Comparison of ENCODE assay signal across 18 cellular contexts in the genomic region with DNA sequence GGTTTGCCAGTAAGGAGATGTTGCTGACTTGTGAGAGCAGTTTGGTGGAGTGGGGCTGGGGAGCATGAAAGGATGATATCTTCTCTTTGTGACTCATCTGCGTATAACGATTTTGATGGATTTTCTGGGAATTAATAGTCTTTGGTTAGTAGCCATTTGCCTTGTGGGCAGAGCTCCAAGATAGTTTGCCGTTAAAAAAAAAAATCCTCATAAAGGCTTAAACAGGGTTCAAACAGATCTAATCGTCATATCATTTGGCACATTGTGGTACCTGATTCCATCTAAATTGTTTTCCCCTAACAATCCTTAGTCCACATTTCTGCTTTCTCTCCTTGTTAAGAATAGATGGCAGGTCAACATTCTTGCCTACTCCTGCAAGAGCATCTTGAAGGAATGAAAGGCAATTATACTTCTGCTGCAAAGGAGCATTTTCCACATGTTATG.
DNase-seq lines count a peak whose midpoint lies in the region; ATAC-seq, FAIRE-seq and TF ChIP-seq lines count a peak whose summit lies in the region.
"Had no signal": no experiment of that assay in that cellular context is flagged by ENCODE, and none has a peak within 500 bp of the region (broad histone marks: within the 10 kb centered on the region; RNA-seq: fewer than 3 reads in every experiment).

No MANE protein-coding gene starts in this region.

- no peaks in the 10 kb centered on the region for H3K9me3 ChIP-seq in K562 (replicated peaks; ENCODE audit: control insufficient read depth, insufficient read depth, low read depth, low read length)

- TF ChIP-seq CTCF in K562 (IDR thresholded peaks at IDR 0.05 in 2 of 3, conservative IDR thresholded peaks at IDR 0.05 in 1 of 3; ENCODE audit: insufficient read depth in 2 of 3, low read depth in 1 of 3, low read length in 3 of 3) (no peak), mesothelial cell of epicardium (IDR thresholded peaks at IDR 0.05; ENCODE audit: unreplicated experiment) (no peak)

- H3K9ac ChIP-seq in K562 (ENCODE audit: insufficient read depth in 1 of 2, low read depth in 2 of 2, low read length in 2 of 2) = no peak overlapping the region

- no peak overlapping the region for H3K4me3 ChIP-seq in K562

- CTCF ChIA-PET in K562 (lab: Yijun Ruan, JAX; ENCODE audit: low intra/inter-chr PET ratio) = no interaction called here

- no peaks in the 10 kb centered on the region for H3K9me1 ChIP-seq in K562 (ENCODE audit: control insufficient read depth, insufficient read depth, low read length)

- ATAC-seq in K562 = peak; percentile 28; the same call in 1 of the 3 replicates
- ATAC-seq in GM18517 (IDR thresholded peaks at IDR 0.05; ENCODE audit: unreplicated experiment) = no peak
- ATAC-seq in HG03565 (IDR thresholded peaks at IDR 0.05; ENCODE audit: unreplicated experiment) = no peak
- ATAC-seq in activated T-cell treated with anti-CD3 and anti-CD28 coated beads, Interleukin-2, amount 50 U/mL, for 4 hours = no peak
- ATAC-seq: Panc1 had no signal

- 14% methylated on average over 4 of the region's 4 CpGs for WGBS in K562 (ENCODE audit: insufficient coverage, low coverage, missing lambda C conversion rate)

- peak overlapping the region; percentile 83 for H3K27ac Mint-ChIP-seq in mesothelial cell of epicardium

- POLR2A ChIA-PET in K562 (lab: Yijun Ruan, JAX) = interaction anchor here (0.6 to 0.9 kb wide), 2 partner anchors 8 to 33 kb away, joined by 3 read pairs; no protein-coding TSS in a partner anchor

- no peaks in the 10 kb centered on the region for H3K36me3 ChIP-seq in K562 (ENCODE audit: control insufficient read depth, insufficient read depth, low read length)

- no peak for TF ChIP-seq POLR2A in K562 (conservative IDR thresholded peaks at IDR 0.05)

- H3K4me1 ChIP-seq in K562 (replicated peaks in 1 of 2; ENCODE audit: control insufficient read depth in 2 of 2, insufficient read depth in 2 of 2, low read length in 2 of 2) = peaks cover 0 to 6% of the 10 kb centered on the region in 2 experiments; a peak in 2 of 5 replicates

- no peaks in the 10 kb centered on the region for H3K27me3 Mint-ChIP-seq in mesothelial cell of epicardium (ENCODE audit: low read depth)
- H3K27me3 Mint-ChIP-seq in activated T-cell treated with anti-CD3 and anti-CD28 coated beads, Interleukin-2, amount 50 U/mL, for 4 hours (ENCODE audit: low read depth) = no peaks in the 10 kb centered on the region

- no peaks in the 10 kb centered on the region for H4K20me1 ChIP-seq in K562 (replicated peaks; ENCODE audit: control insufficient read depth, insufficient read depth, low read length)

- no peak overlapping the region for H2AFZ ChIP-seq in K562 (ENCODE audit: low read depth, low read length)

- in situ Hi-C loops in K562 (cut with MboI) = no loop called here

- H3K27me3 ChIP-seq in K562 (ENCODE audit: control insufficient read depth in 2 of 2, insufficient read depth in 2 of 2, low read length in 2 of 2) = no peaks in the 10 kb centered on the region

- H3K36me3 Mint-ChIP-seq in mesothelial cell of epicardium = no peaks in the 10 kb centered on the region
- peaks cover 26% of the 10 kb centered on the region for H3K36me3 Mint-ChIP-seq in activated T-cell treated with anti-CD3 and anti-CD28 coated beads, Interleukin-2, amount 50 U/mL, for 4 hours (ENCODE audit: insufficient read depth)

- H3K4me3 Mint-ChIP-seq in mesothelial cell of epicardium = no peak overlapping the region
- no peak overlapping the region for H3K4me3 Mint-ChIP-seq in activated T-cell treated with anti-CD3 and anti-CD28 coated beads, Interleukin-2, amount 50 U/mL, for 4 hours

- no peak for FAIRE-seq in K562 (lab: Jason Lieb, UNC)
- FAIRE-seq: A204.1 had no signal

- no peak for TF ChIP-seq RAD21 in K562 (CRISPR knock-in tag; conservative IDR thresholded peaks at IDR 0.05 in 1 of 2, IDR thresholded peaks at IDR 0.05 in 1 of 2)

- peaks cover 29% of the 10 kb centered on the region for H3K4me1 Mint-ChIP-seq in mesothelial cell of epicardium
- no peaks in the 10 kb centered on the region for H3K4me1 Mint-ChIP-seq in activated T-cell treated with anti-CD3 and anti-CD28 coated beads, Interleukin-2, amount 50 U/mL, for 4 hours (ENCODE audit: low read depth)

- H3K27ac ChIP-seq in K562 (ENCODE audit: extremely low read depth, low read depth, low read length) = no peak overlapping the region
- H3K27ac ChIP-seq: C4-2B had no signal

- no peak for TF ChIP-seq EP300 in K562 (IDR thresholded peaks at IDR 0.05; ENCODE audit: low read length)

- no peaks in the 10 kb centered on the region for H3K79me2 ChIP-seq in K562 (ENCODE audit: control insufficient read depth, insufficient read depth, low read length)

- BruUV-seq in K562 (replicated peaks; lab: Mats Ljungman, UMichigan) = no TSS peak

- no peak overlapping the region for H3K4me2 ChIP-seq in K562 (ENCODE audit: insufficient read depth, low read length)

- no peaks in the 10 kb centered on the region for H3K9me3 Mint-ChIP-seq in mesothelial cell of epicardium
- H3K9me3 Mint-ChIP-seq in activated T-cell treated with anti-CD3 and anti-CD28 coated beads, Interleukin-2, amount 50 U/mL, for 4 hours = no peaks in the 10 kb centered on the region

- DNase-seq in ELR (ENCODE audit: low read depth) = peak; percentile 10
- DNase-seq in M059J (ENCODE audit: low read depth) = peak; percentile 39
- DNase-seq in K562 (ENCODE audit: extremely low read depth in 1 of 4, low spot score in 3 of 4) = peak in 1 of 4 experiments; percentile 33
- no peak for DNase-seq in mesothelial cell of epicardium (ENCODE audit: low spot score in 2 of 2, unreplicated experiment in 2 of 2)
- no peak for DNase-seq in activated T-cell treated with anti-CD3 and anti-CD28 coated beads, Interleukin-2, amount 50 U/mL, for 4 hours
- DNase-seq in activated gamma-delta T cell treated with Interleukin-2 at 50 U/mL for 16 hours = no peak
- DNase-seq: H7, NCI-H1092 treated with DMSO at 0.1 percent for 48 hours, NCI-H1436 treated with DMSO at 0.1 percent for 48 hours, NCI-H1930, NCI-H226, NCI-H524 treated with DMSO at 0.1 percent for 48 hours, NCI-H82 had no signal

- intact Hi-C loops in K562 (cut with micrococcal nuclease) = no loop called here

TF ChIP-seq in K562, 482 proteins besides CTCF, POLR2A, EP300 and RAD21:
- no peak for TF ChIP-seq ARID2 (IDR thresholded peaks at IDR 0.05)
- TF ChIP-seq, protein P1, sequence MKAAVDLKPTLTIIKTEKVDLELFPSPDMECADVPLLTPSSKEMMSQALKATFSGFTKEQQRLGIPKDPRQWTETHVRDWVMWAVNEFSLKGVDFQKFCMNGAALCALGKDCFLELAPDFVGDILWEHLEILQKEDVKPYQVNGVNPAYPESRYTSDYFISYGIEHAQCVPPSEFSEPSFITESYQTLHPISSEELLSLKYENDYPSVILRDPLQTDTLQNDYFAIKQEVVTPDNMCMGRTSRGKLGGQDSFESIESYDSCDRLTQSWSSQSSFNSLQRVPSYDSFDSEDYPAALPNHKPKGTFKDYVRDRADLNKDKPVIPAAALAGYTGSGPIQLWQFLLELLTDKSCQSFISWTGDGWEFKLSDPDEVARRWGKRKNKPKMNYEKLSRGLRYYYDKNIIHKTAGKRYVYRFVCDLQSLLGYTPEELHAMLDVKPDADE (conservative IDR thresholded peaks at IDR 0.05; ENCODE audit: control insufficient read depth, low read depth, low read length) = no peak
- TF ChIP-seq TBP (optimal IDR thresholded peaks at IDR 0.05; ENCODE audit: low read depth, low read length) = no peak
- TF ChIP-seq JUND (IDR thresholded peaks at IDR 0.05; ENCODE audit: borderline replicate concordance, low read depth, low read length) = peak; percentile 22; the same call in 1 of the 2 replicates
- TF ChIP-seq JUND (tag; IDR thresholded peaks at IDR 0.05; ENCODE audit: borderline replicate concordance, low read depth, low read length) = no peak
- TF ChIP-seq FOSL1 (tag; conservative IDR thresholded peaks at IDR 0.05) = peak; percentile 34; the same call in 1 of the 2 replicates
- TF ChIP-seq NELFE (IDR thresholded peaks at IDR 0.05; ENCODE audit: insufficient read depth, insufficient read length) = no peak
- TF ChIP-seq ETS2 (tag; IDR thresholded peaks at IDR 0.05; ENCODE audit: borderline replicate concordance, poor library complexity, severe bottlenecking) = no peak
- TF ChIP-seq, protein P2, sequence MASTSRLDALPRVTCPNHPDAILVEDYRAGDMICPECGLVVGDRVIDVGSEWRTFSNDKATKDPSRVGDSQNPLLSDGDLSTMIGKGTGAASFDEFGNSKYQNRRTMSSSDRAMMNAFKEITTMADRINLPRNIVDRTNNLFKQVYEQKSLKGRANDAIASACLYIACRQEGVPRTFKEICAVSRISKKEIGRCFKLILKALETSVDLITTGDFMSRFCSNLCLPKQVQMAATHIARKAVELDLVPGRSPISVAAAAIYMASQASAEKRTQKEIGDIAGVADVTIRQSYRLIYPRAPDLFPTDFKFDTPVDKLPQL (IDR thresholded peaks at IDR 0.05; ENCODE audit: extremely low read depth, insufficient read length) = no peak
- TF ChIP-seq SMARCE1 (IDR thresholded peaks at IDR 0.05) = 0 out of 2 replicates have a peak, but pooled peaks have one; percentile 31
- no peak for TF ChIP-seq PHF20 (IDR thresholded peaks at IDR 0.05; ENCODE audit: partially characterized antibody)
- no peak for TF ChIP-seq CREB1 (IDR thresholded peaks at IDR 0.05)
- no peak for TF ChIP-seq CREB1 (CRISPR knock-in tag; IDR thresholded peaks at IDR 0.05)
- no peak for TF ChIP-seq HOXB6 (CRISPR knock-in tag; IDR thresholded peaks at IDR 0.05; ENCODE audit: borderline replicate concordance)
- no peak for TF ChIP-seq ILF3 (IDR thresholded peaks at IDR 0.05; ENCODE audit: borderline replicate concordance)
- TF ChIP-seq SAP30 (IDR thresholded peaks at IDR 0.05; ENCODE audit: borderline replicate concordance, insufficient read depth, low read depth, low read length, poor library complexity, severe bottlenecking) = no peak
- no peak for TF ChIP-seq ZNF589 (CRISPR knock-in tag; IDR thresholded peaks at IDR 0.05; ENCODE audit: low read depth)
- TF ChIP-seq RBM39 (optimal IDR thresholded peaks at IDR 0.05; ENCODE audit: low read depth, low read length) = no peak
- TF ChIP-seq ZKSCAN8 (CRISPR knock-in tag; IDR thresholded peaks at IDR 0.05) = no peak
- TF ChIP-seq, protein P3, sequence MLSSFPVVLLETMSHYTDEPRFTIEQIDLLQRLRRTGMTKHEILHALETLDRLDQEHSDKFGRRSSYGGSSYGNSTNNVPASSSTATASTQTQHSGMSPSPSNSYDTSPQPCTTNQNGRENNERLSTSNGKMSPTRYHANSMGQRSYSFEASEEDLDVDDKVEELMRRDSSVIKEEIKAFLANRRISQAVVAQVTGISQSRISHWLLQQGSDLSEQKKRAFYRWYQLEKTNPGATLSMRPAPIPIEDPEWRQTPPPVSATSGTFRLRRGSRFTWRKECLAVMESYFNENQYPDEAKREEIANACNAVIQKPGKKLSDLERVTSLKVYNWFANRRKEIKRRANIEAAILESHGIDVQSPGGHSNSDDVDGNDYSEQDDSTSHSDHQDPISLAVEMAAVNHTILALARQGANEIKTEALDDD (IDR thresholded peaks at IDR 0.05) = peak; percentile 80

Comparison
In these comparisons a context has a peak if more than half of its experiments do, and no peak if none do; other contexts are left out.
1. DNase-seq: peak in ELR (single experiment) and M059J (single experiment); none in mesothelial cell of epicardium (0 of 2), activated T-cell treated with anti-CD3 and anti-CD28 coated beads, Interleukin-2, amount 50 U/mL, for 4 hours (single experiment) and activated gamma-delta T cell treated with Interleukin-2 at 50 U/mL for 16 hours (single experiment).